8 cellular contexts compared by ENCODE assay signal in genomic region chr9:129102791-129103594, GRCh38. TPM values are rescaled to one million over a fixed set of nuclear protein-coding genes. Genes with fewer than 3 reads are reported as not detected.
A peak's percentile ranks its signal among the peaks of the same experiment; 100 is the strongest.
DNase-seq lines count a peak whose midpoint lies in the region; ATAC-seq and TF ChIP-seq lines count a peak whose summit lies in the region.

No MANE protein-coding gene starts in this region.

- H2BK15ac ChIP-seq in mesendoderm (replicated peaks; ENCODE audit: low read depth): no peak overlapping the region

- peaks cover 5% of the 10 kb centered on the region for H3K36me3 Mint-ChIP-seq in effector memory CD8-positive, alpha-beta T cell (ENCODE audit: insufficient read depth)
- no peaks in the 10 kb centered on the region for H3K36me3 Mint-ChIP-seq in T-helper 17 cell (ENCODE audit: low read depth)

- DNase-seq in D341Med (ENCODE audit: low spot score) (peak; percentile 78), HEK293T (ENCODE audit: extremely low spot score) (peak; percentile 73), PC-9 (peak; percentile 60 to 77), mesendoderm (peak; percentile 82), T-helper 17 cell (no peak)
- no peak for DNase-seq in effector memory CD8-positive, alpha-beta T cell

- WGBS in mesendoderm (ENCODE audit: extremely low coverage, insufficient coverage, low lambda C conversion rate): no CpG with 5 or more reads among the region's 14 CpGs

- no peak overlapping the region for H2AK5ac ChIP-seq in mesendoderm (ENCODE audit: low read length)

- H2AFZ ChIP-seq in PC-9: no peak overlapping the region

- H3K9me3 ChIP-seq in PC-9 (ENCODE audit: insufficient read depth, low read depth): no peaks in the 10 kb centered on the region
- H3K9me3 ChIP-seq in T-helper 17 cell (ENCODE audit: control insufficient read depth, low read length, poor library complexity, severe bottlenecking): no peaks in the 10 kb centered on the region

- no peak overlapping the region for H3K56ac ChIP-seq in mesendoderm (ENCODE audit: low read length)

- H3K4me2 ChIP-seq in PC-9 (peak overlapping the region; percentile 73), mesendoderm (ENCODE audit: low read length) (no peak overlapping the region)

- no TSS peak for BruUV-seq in PC-9 (replicated peaks; lab: Mats Ljungman, UMichigan)

- H3K4me3 ChIP-seq in PC-9 (no peak overlapping the region), mesendoderm (ENCODE audit: low read length) (no peak overlapping the region)

- no peaks in the 10 kb centered on the region for H3K9me3 Mint-ChIP-seq in effector memory CD8-positive, alpha-beta T cell

- H3K79me1 ChIP-seq in mesendoderm (ENCODE audit: low read length): no peaks in the 10 kb centered on the region

- no peaks in the 10 kb centered on the region for H3K9me2 ChIP-seq in PC-9 (ENCODE audit: insufficient read depth)

- no peak overlapping the region for H4K5ac ChIP-seq in mesendoderm (ENCODE audit: low read length)

- H3K27me3 ChIP-seq in PC-9 (ENCODE audit: insufficient read depth, low read depth): no peaks in the 10 kb centered on the region
- no peaks in the 10 kb centered on the region for H3K27me3 ChIP-seq in mesendoderm (ENCODE audit: insufficient read depth, low read length, poor library complexity)

- no peak overlapping the region for H3K23ac ChIP-seq in mesendoderm (ENCODE audit: low read length)

- H3K4me1 Mint-ChIP-seq in effector memory CD8-positive, alpha-beta T cell (ENCODE audit: low read depth in 2 of 2): no peaks in the 10 kb centered on the region
- H3K4me1 Mint-ChIP-seq in T-helper 17 cell: peaks cover 2% of the 10 kb centered on the region

- no peak overlapping the region for H3K18ac ChIP-seq in mesendoderm (ENCODE audit: low read length)

- no peak overlapping the region for H2BK5ac ChIP-seq in mesendoderm (ENCODE audit: low read length)

- no peak overlapping the region for H3K27ac Mint-ChIP-seq in effector memory CD8-positive, alpha-beta T cell
- no peak overlapping the region for H3K27ac Mint-ChIP-seq in T-helper 17 cell

- no peak overlapping the region for H2BK120ac ChIP-seq in mesendoderm (ENCODE audit: low read depth, low read length)

- H3K27ac ChIP-seq in PC-9 (no peak overlapping the region), mesendoderm (ENCODE audit: low read depth, low read length) (no peak overlapping the region)

- POLR2A ChIA-PET in HEK293T (lab: Yijun Ruan, JAX): no interaction called here
- POLR2A ChIA-PET in PC-9 (lab: Charles Lee; ENCODE audit: unreplicated experiment): interaction anchor here (0.6 kb wide), 1 partner anchor 559 kb away, joined by 5 read pairs; no protein-coding TSS in a partner anchor

- H4K20me1 ChIP-seq in PC-9 (ENCODE audit: insufficient read depth): no peaks in the 10 kb centered on the region

- CTCF ChIA-PET in HEK293T (lab: Yijun Ruan, JAX): interaction anchor here (0.8 kb wide), 1 partner anchor 10 kb away, joined by 3 read pairs; no protein-coding TSS in a partner anchor
- CTCF ChIA-PET in PC-9 (lab: Charles Lee): interaction anchor here (0.6 kb wide), 1 partner anchor 364 kb away, joined by 15 read pairs; no protein-coding TSS in a partner anchor

- no peaks in the 10 kb centered on the region for H3K27me3 Mint-ChIP-seq in effector memory CD8-positive, alpha-beta T cell
- H3K27me3 Mint-ChIP-seq in T-helper 17 cell: no peaks in the 10 kb centered on the region

- TF ChIP-seq CTCF in PC-9 (conservative IDR thresholded peaks at IDR 0.05): peak; percentile 65

- intact Hi-C loops in PC-9 (cut with micrococcal nuclease; ENCODE audit: unreplicated experiment): loop anchor here (5.0 kb wide), 1 partner anchor 96 kb away; no protein-coding TSS in a partner anchor

- H3K4ac ChIP-seq in mesendoderm (ENCODE audit: low read depth, low read length): no peak overlapping the region

- H3K36me3 ChIP-seq in PC-9 (ENCODE audit: low read depth): no peaks in the 10 kb centered on the region
- no peaks in the 10 kb centered on the region for H3K36me3 ChIP-seq in mesendoderm (ENCODE audit: control insufficient read depth, insufficient read depth, low read length)

- no peak overlapping the region for H4K8ac ChIP-seq in mesendoderm (ENCODE audit: low read depth, low read length)

- no peak overlapping the region for H3K9ac ChIP-seq in mesendoderm (ENCODE audit: low read length)

- H3K4me3 Mint-ChIP-seq in effector memory CD8-positive, alpha-beta T cell: no peak overlapping the region
- no peak overlapping the region for H3K4me3 Mint-ChIP-seq in T-helper 17 cell

- ATAC-seq in effector memory CD8-positive, alpha-beta T cell (replicated peaks): peak; percentile 45
- ATAC-seq in GM21737 (IDR thresholded peaks at IDR 0.05; ENCODE audit: unreplicated experiment): no peak
- ATAC-seq in HG02678 (IDR thresholded peaks at IDR 0.05; ENCODE audit: unreplicated experiment): no peak
- no peak for ATAC-seq in T-helper 17 cell

- peaks cover 13% of the 10 kb centered on the region; the same call in 1 of the 2 replicates for H3F3A ChIP-seq in PC-9 (ENCODE audit: insufficient read depth, low read depth)

- peaks cover 21% of the 10 kb centered on the region for H3K4me1 ChIP-seq in PC-9 (replicated peaks; ENCODE audit: insufficient read depth)
- no peaks in the 10 kb centered on the region for H3K4me1 ChIP-seq in mesendoderm (ENCODE audit: control insufficient read depth, low read depth, low read length)

- H3K79me2 ChIP-seq in PC-9 (ENCODE audit: low read depth) (no peaks in the 10 kb centered on the region), mesendoderm (ENCODE audit: control insufficient read depth, insufficient read depth, low read length) (no peaks in the 10 kb centered on the region)

TF ChIP-seq in HEK293T, 16 proteins besides CTCF, POLR2A, EP300 and RAD21:
- no peak for TF ChIP-seq FOXM1 (IDR thresholded peaks at IDR 0.05; ENCODE audit: borderline replicate concordance)
- no peak for TF ChIP-seq SP1 (IDR thresholded peaks at IDR 0.05)
- no peak for TF ChIP-seq LEF1 (IDR thresholded peaks at IDR 0.05; ENCODE audit: borderline replicate concordance)
- no peak for TF ChIP-seq CTBP1 (IDR thresholded peaks at IDR 0.05; ENCODE audit: borderline replicate concordance)
- no peak for TF ChIP-seq ELF4 (IDR thresholded peaks at IDR 0.05)
- TF ChIP-seq L3MBTL2 (conservative IDR thresholded peaks at IDR 0.05): no peak
- no peak for TF ChIP-seq NFRKB (IDR thresholded peaks at IDR 0.05)
- no peak for TF ChIP-seq HDGF (IDR thresholded peaks at IDR 0.05; ENCODE audit: borderline replicate concordance)
- TF ChIP-seq FOXA1 (IDR thresholded peaks at IDR 0.05): no peak
- TF ChIP-seq FOXK2 (IDR thresholded peaks at IDR 0.05): no peak
- TF ChIP-seq ARNT (IDR thresholded peaks at IDR 0.05): no peak
- no peak for TF ChIP-seq ZNF384 (IDR thresholded peaks at IDR 0.05)
- TF ChIP-seq PKNOX1 (IDR thresholded peaks at IDR 0.05): no peak
- no peak for TF ChIP-seq BHLHE40 (IDR thresholded peaks at IDR 0.05; ENCODE audit: borderline replicate concordance)
- no peak for TF ChIP-seq TARDBP (IDR thresholded peaks at IDR 0.05)
- no peak for TF ChIP-seq SUZ12 (IDR thresholded peaks at IDR 0.05)

RNA-seq across cellular contexts. Expression of gene CRAT, which starts 7.6 kb away (rescaled TPM):
- total RNA-seq in PC-9 (2021): 40.3 and 60.0 TPM in 2 replicates
- 1.8 TPM for polyA plus RNA-seq in mesendoderm (2013, experiment 1 of 2)
- 1.5 TPM for polyA plus RNA-seq in mesendoderm (2013, experiment 2 of 2)
- 10 to 100 TPM; 12.9 to 23.3 TPM for total RNA-seq in T-helper 17 cell

RNA-seq across cellular contexts. Expression of gene PTPA, which starts 8.2 kb away (rescaled TPM):
- total RNA-seq in PC-9 (2021) (182 and 197 TPM in 2 replicates), T-helper 17 cell (10 to 100 TPM; 49.8 to 50.0 TPM)
- 73.6 TPM for polyA plus RNA-seq in mesendoderm (2013, experiment 1 of 2)
- polyA plus RNA-seq in mesendoderm (2013, experiment 2 of 2): 72.5 TPM

RNA-seq across cellular contexts. Expression of gene DOLPP1, which starts 22.1 kb away (rescaled TPM):
- total RNA-seq in PC-9 (2021): 21.5 and 24.4 TPM in 2 replicates
- 31.2 TPM for polyA plus RNA-seq in mesendoderm (2013, experiment 1 of 2)
- 29.1 TPM for polyA plus RNA-seq in mesendoderm (2013, experiment 2 of 2)
- total RNA-seq in T-helper 17 cell: 1 to 10 TPM; 5.3 to 8.0 TPM

Comparison
In these comparisons a context has a peak if more than half of its experiments do, and no peak if none do; other contexts are left out.
1. DNase-seq: peak in D341Med (single experiment), HEK293T (single experiment), PC-9 (2 of 2) and mesendoderm (single experiment); none in effector memory CD8-positive, alpha-beta T cell (0 of 3) and T-helper 17 cell (0 of 3).